In genomic region chr16:4433914-4434787, GRCh38 we compare ENCODE assay signal across 27 cellular contexts. TPM values are rescaled to one million over a fixed set of nuclear protein-coding genes. Genes with fewer than 3 reads are reported as not detected.
DNase-seq lines count a peak whose midpoint lies in the region; ATAC-seq and TF ChIP-seq lines count a peak whose summit lies in the region.
"Had no signal": no experiment of that assay in that cellular context is flagged by ENCODE, and none has a peak within 500 bp of the region (broad histone marks: within the 10 kb centered on the region; RNA-seq: fewer than 3 reads in every experiment).

No MANE protein-coding gene starts in this region.

- peaks cover 39% of the 10 kb centered on the region for H3K36me3 ChIP-seq in CD8-positive, alpha-beta T cell (ENCODE audit: insufficient read depth, low read length)
- peaks cover 48% of the 10 kb centered on the region for H3K36me3 ChIP-seq in suprapubic skin

- H3K4me1 ChIP-seq in CD8-positive, alpha-beta T cell (ENCODE audit: insufficient read depth, low read length), result no peaks in the 10 kb centered on the region
- no peaks in the 10 kb centered on the region for H3K4me1 ChIP-seq in suprapubic skin
- H3K4me1 ChIP-seq: foreskin keratinocyte, left ventricle myocardium inferior, pancreas, right atrium auricular region, spleen, tibial artery had no signal

- H3K27me3 ChIP-seq in CD8-positive, alpha-beta T cell (ENCODE audit: insufficient read depth, low read length), result no peaks in the 10 kb centered on the region
- H3K27me3 ChIP-seq in suprapubic skin, result no peaks in the 10 kb centered on the region
- H3K27me3 ChIP-seq: foreskin keratinocyte, pancreas, right atrium auricular region, spleen, tibial artery had no signal

- H3K27ac ChIP-seq in CD8-positive, alpha-beta T cell (ENCODE audit: low read depth, low read length), result no peak overlapping the region
- H3K27ac ChIP-seq in suprapubic skin, result no peak overlapping the region
- H3K27ac ChIP-seq: foreskin keratinocyte, left ventricle myocardium inferior, pancreas, right atrium auricular region, spleen, tibial artery had no signal

- TF ChIP-seq EP300 in suprapubic skin (IDR thresholded peaks at IDR 0.05), result no peak

- TF ChIP-seq POLR2A in suprapubic skin (IDR thresholded peaks at IDR 0.05), result no peak

- no peak overlapping the region for H3K4me3 Mint-ChIP-seq in CD8-positive, alpha-beta T cell
- H3K4me3 Mint-ChIP-seq in HFFc6 (no peak overlapping the region), nephron progenitor cell (no peak overlapping the region)
- H3K4me3 Mint-ChIP-seq in activated naive CD8-positive, alpha-beta T cell treated with anti-CD3 and anti-CD28 coated beads, Interleukin-2, amount 50 U/mL, for 24 hours, result no peak overlapping the region
- H3K4me3 Mint-ChIP-seq: mesothelial cell of epicardium, natural killer cell had no signal

- peaks cover 18% of the 10 kb centered on the region for H3K4me1 Mint-ChIP-seq in CD8-positive, alpha-beta T cell (ENCODE audit: low read depth)
- H3K4me1 Mint-ChIP-seq in HFFc6 (ENCODE audit: low read depth) (peaks cover 12% of the 10 kb centered on the region), nephron progenitor cell (no peaks in the 10 kb centered on the region)
- peaks cover 18% of the 10 kb centered on the region for H3K4me1 Mint-ChIP-seq in activated naive CD8-positive, alpha-beta T cell treated with anti-CD3 and anti-CD28 coated beads, Interleukin-2, amount 50 U/mL, for 24 hours
- H3K4me1 Mint-ChIP-seq: mesothelial cell of epicardium had no signal

- H3K27me3 Mint-ChIP-seq in CD8-positive, alpha-beta T cell (ENCODE audit: low read depth), result no peaks in the 10 kb centered on the region
- H3K27me3 Mint-ChIP-seq in HFFc6 (ENCODE audit: insufficient read depth), result peaks cover 3% of the 10 kb centered on the region; the same call in 1 of the 2 replicates
- no peaks in the 10 kb centered on the region for H3K27me3 Mint-ChIP-seq in activated naive CD8-positive, alpha-beta T cell treated with anti-CD3 and anti-CD28 coated beads, Interleukin-2, amount 50 U/mL, for 24 hours
- H3K27me3 Mint-ChIP-seq in nephron progenitor cell (ENCODE audit: low read depth, poor library complexity), result no peaks in the 10 kb centered on the region
- H3K27me3 Mint-ChIP-seq: IgD-negative memory B cell had no signal

- peaks cover 63% of the 10 kb centered on the region for H3K36me3 Mint-ChIP-seq in CD8-positive, alpha-beta T cell
- H3K36me3 Mint-ChIP-seq in HFFc6 (ENCODE audit: low read depth), result peaks cover 34% of the 10 kb centered on the region
- peaks cover 52% of the 10 kb centered on the region for H3K36me3 Mint-ChIP-seq in activated naive CD8-positive, alpha-beta T cell treated with anti-CD3 and anti-CD28 coated beads, Interleukin-2, amount 50 U/mL, for 24 hours (ENCODE audit: low read depth)
- H3K36me3 Mint-ChIP-seq in nephron progenitor cell (ENCODE audit: low read depth), result peaks cover 64% of the 10 kb centered on the region

- intact Hi-C loops in CD8-positive, alpha-beta T cell (cut with DNase I, micrococcal nuclease), result no loop called here

- 85% methylated on average over 12 of the region's 12 CpGs for WGBS in suprapubic skin

- no peak for DNase-seq in CD8-positive, alpha-beta T cell
- DNase-seq in HFFc6, result no peak
- no peak for DNase-seq in activated naive CD8-positive, alpha-beta T cell treated with anti-CD3 and anti-CD28 coated beads, Interleukin-2, amount 50 U/mL, for 24 hours
- DNase-seq in nephron progenitor cell, result no peak
- DNase-seq in SW 1271 (lab: John Stamatoyannopoulos, UW), result no peak
- no peak for DNase-seq in KG1 (lab: John Stamatoyannopoulos, UW)
- DNase-seq in suprapubic skin (ENCODE audit: low spot score in 2 of 2), result no peak
- DNase-seq: activated CD8-positive, alpha-beta memory T cell treated with anti-CD3 and anti-CD28 coated beads for 24 hours; activated T-cell treated with anti-CD3 and anti-CD28 coated beads, Interleukin-2, amount 50 U/mL, for 48 hours; DMS153; foreskin keratinocyte; HCEC 1CT; hippocampal formation; left ventricle myocardium inferior; natural killer cell; NCI-H1105 treated with DMSO at 0.1 percent for 48 hours; NCI-H2081 treated with DMSO at 0.1 percent for 48 hours; NCI-H82; pancreas; spleen; stimulated activated CD4-positive, alpha-beta T cell treated with anti-CD3 and anti-CD28 coated beads, Interleukin-4, amount 100 ng/mL, for 1 hour; stimulated activated naive CD4-positive, alpha-beta T cell; tibial artery had no signal

- POLR2A ChIA-PET in CD8-positive, alpha-beta T cell (lab: Charles Lee), result no interaction called here

- no peak for TF ChIP-seq CTCF in CD8-positive, alpha-beta T cell (IDR thresholded peaks at IDR 0.05)
- TF ChIP-seq CTCF in HFFc6 (IDR thresholded peaks at IDR 0.05), result no peak
- no peak for TF ChIP-seq CTCF in nephron progenitor cell (IDR thresholded peaks at IDR 0.05)
- TF ChIP-seq CTCF in suprapubic skin (IDR thresholded peaks at IDR 0.05), result no peak

- CTCF ChIA-PET in CD8-positive, alpha-beta T cell (lab: Charles Lee), result no interaction called here

- peak overlapping the region; percentile 45 for H3K27ac Mint-ChIP-seq in CD8-positive, alpha-beta T cell
- H3K27ac Mint-ChIP-seq in HFFc6 (peak overlapping the region; percentile 4; the same call in 1 of the 2 replicates), nephron progenitor cell (peak overlapping the region; percentile 50)
- H3K27ac Mint-ChIP-seq in activated naive CD8-positive, alpha-beta T cell treated with anti-CD3 and anti-CD28 coated beads, Interleukin-2, amount 50 U/mL, for 24 hours, result peak overlapping the region; percentile 32
- H3K27ac Mint-ChIP-seq: IgD-negative memory B cell, mesothelial cell of epicardium had no signal

- no peaks in the 10 kb centered on the region for H3K9me3 ChIP-seq in CD8-positive, alpha-beta T cell (ENCODE audit: low read length)
- no peaks in the 10 kb centered on the region for H3K9me3 ChIP-seq in suprapubic skin
- H3K9me3 ChIP-seq: left ventricle myocardium inferior, pancreas, right atrium auricular region, spleen, tibial artery had no signal

- ATAC-seq in CD8-positive, alpha-beta T cell, result no peak
- ATAC-seq in activated naive CD8-positive, alpha-beta T cell treated with anti-CD3 and anti-CD28 coated beads, Interleukin-2, amount 50 U/mL, for 24 hours, result no peak
- ATAC-seq: esophagus mucosa, foreskin keratinocyte, natural killer cell had no signal

- H3K4me3 ChIP-seq in CD8-positive, alpha-beta T cell (ENCODE audit: low read depth, low read length), result no peak overlapping the region
- H3K4me3 ChIP-seq in suprapubic skin, result no peak overlapping the region
- H3K4me3 ChIP-seq: left ventricle myocardium inferior, pancreas, right atrium auricular region, spleen, tibial artery had no signal

- H3K9me3 Mint-ChIP-seq in CD8-positive, alpha-beta T cell, result no peaks in the 10 kb centered on the region
- H3K9me3 Mint-ChIP-seq in HFFc6 (no peaks in the 10 kb centered on the region), nephron progenitor cell (no peaks in the 10 kb centered on the region)
- no peaks in the 10 kb centered on the region for H3K9me3 Mint-ChIP-seq in activated naive CD8-positive, alpha-beta T cell treated with anti-CD3 and anti-CD28 coated beads, Interleukin-2, amount 50 U/mL, for 24 hours
- H3K9me3 Mint-ChIP-seq: IgD-negative memory B cell, mesothelial cell of epicardium, natural killer cell had no signal

RNA-seq across cellular contexts. Expression of gene DNAJA3, which starts 8.5 kb away (rescaled TPM):
- 10 to 100 TPM; 13.8 to 17.4 TPM for total RNA-seq in CD8-positive, alpha-beta T cell
- total RNA-seq in HFFc6 (2021; fragmentation: NEBNext Ultra II Directional; extraction: Animal tissue kit (Norgen Biotek cat#: 25700)), result 10 to 100 TPM; 40.8 to 54.4 (median 45.1) TPM
- total RNA-seq in suprapubic skin, result 10 to 100 TPM; 41.1 to 70.9 (median 48.7) TPM

RNA-seq across cellular contexts. Expression of gene CORO7, which starts 17.8 kb away (rescaled TPM):
- 100 to 1,000 TPM; 950 to 991 TPM for total RNA-seq in CD8-positive, alpha-beta T cell
- 10 to 100 TPM; 12.1 to 20.9 (median 17.2) TPM for total RNA-seq in HFFc6 (2021; fragmentation: NEBNext Ultra II Directional; extraction: Animal tissue kit (Norgen Biotek cat#: 25700))
- total RNA-seq in suprapubic skin, result 10 to 100 TPM; 18.8 to 29.6 (median 25.7) TPM

RNA-seq across cellular contexts. Expression of gene NMRAL1, which starts 40.3 kb away (rescaled TPM):
- 10 to 100 TPM; 30.5 to 31.8 TPM for total RNA-seq in CD8-positive, alpha-beta T cell
- total RNA-seq in HFFc6 (2021; fragmentation: NEBNext Ultra II Directional; extraction: Animal tissue kit (Norgen Biotek cat#: 25700)), result 10 to 100 TPM; 26.2 to 37.2 (median 33.7) TPM
- 10 to 100 TPM; 52.7 to 72.3 (median 61.6) TPM for total RNA-seq in suprapubic skin

RNA-seq across cellular contexts. Expression of gene HMOX2, which starts 42.0 kb away (rescaled TPM):
- total RNA-seq in CD8-positive, alpha-beta T cell, result 10 to 100 TPM; 31.7 to 36.4 TPM
- total RNA-seq in HFFc6 (2021; fragmentation: NEBNext Ultra II Directional; extraction: Animal tissue kit (Norgen Biotek cat#: 25700)), result 10 to 100 TPM; 45.2 to 60.5 (median 54.9) TPM
- 10 to 100 TPM; 43.6 to 64.3 (median 52.7) TPM for total RNA-seq in suprapubic skin

Comparison
In these comparisons a context has a peak if more than half of its experiments do, and no peak if none do; other contexts are left out.
1. RNA of gene CORO7, which starts 17.8 kb away (total RNA-seq): 950 to 991 TPM in CD8-positive, alpha-beta T cell; 18.8 to 29.6 TPM in suprapubic skin and 12.1 to 20.9 TPM in HFFc6; every median in the first group is over 10 times any median in the second.
2. Peak in every context shown above with its lines, with median percentiles within 50 percentile points of each other: H3K27ac Mint-ChIP-seq.